In genomic region chr2:217713395-217714267, GRCh38 we compare ENCODE assay signal across 8 cellular contexts.
DNase-seq lines count a peak whose midpoint lies in the region; ATAC-seq and TF ChIP-seq lines count a peak whose summit lies in the region.

No MANE protein-coding gene starts in this region.

- DNase-seq in Karpas-422, result peak; percentile 86
- DNase-seq in RKO (ENCODE audit: low spot score), result peak; percentile 63
- DNase-seq in activated T-helper 1 cell treated with Interleukin-2 at 50 U/mL for 16 hours (ENCODE audit: low read depth), result peak; percentile 38
- DNase-seq in fibroblast of peridontal ligament (ENCODE audit: extremely low read depth), result peak; percentile 79
- DNase-seq in natural killer cell, result peak; percentile 60

- no peaks in the 10 kb centered on the region for H4K20me1 ChIP-seq in Karpas-422 (ENCODE audit: insufficient read depth, low read depth, low read length)

- H3K9me3 Mint-ChIP-seq in natural killer cell, result no peaks in the 10 kb centered on the region
- no peaks in the 10 kb centered on the region for H3K9me3 Mint-ChIP-seq in stimulated activated memory B cell treated with anti-CD40 and anti-IgM and Interleukin-4, amounts not matched to agents 10 μg/mL and 1 μg/mL and 100 μg/mL, for 72 hours

- TF ChIP-seq CTCF in GM12875 (IDR thresholded peaks at IDR 0.05; ENCODE audit: borderline replicate concordance, insufficient read depth, low read depth, low read length) (peak; percentile 97), natural killer cell (IDR thresholded peaks at IDR 0.05) (peak; percentile 92)

- peaks cover 9 to 11% of the 10 kb centered on the region in 2 donors for H3K27me3 Mint-ChIP-seq in natural killer cell (ENCODE audit: low read depth in 2 of 2)
- H3K27me3 Mint-ChIP-seq in stimulated activated memory B cell treated with anti-CD40 and anti-IgM and Interleukin-4, amounts not matched to agents 10 μg/mL and 1 μg/mL and 100 μg/mL, for 72 hours, result peaks cover 51% of the 10 kb centered on the region

- H3K4me3 ChIP-seq in GM12875 (ENCODE audit: low read depth, low read length) (no peak overlapping the region), Karpas-422 (ENCODE audit: low read length) (no peak overlapping the region)

- no peaks in the 10 kb centered on the region for H3K9me3 ChIP-seq in Karpas-422 (ENCODE audit: low read length)

- H3K4me1 Mint-ChIP-seq in natural killer cell, result peaks cover 0 to 5% of the 10 kb centered on the region in 2 donors
- H3K4me1 Mint-ChIP-seq in stimulated activated memory B cell treated with anti-CD40 and anti-IgM and Interleukin-4, amounts not matched to agents 10 μg/mL and 1 μg/mL and 100 μg/mL, for 72 hours, result no peaks in the 10 kb centered on the region

- no peak overlapping the region for H3K9ac ChIP-seq in Karpas-422 (ENCODE audit: low read length)

- H3K4me1 ChIP-seq in Karpas-422 (ENCODE audit: low read length), result no peaks in the 10 kb centered on the region

- intact Hi-C loops in natural killer cell (cut with micrococcal nuclease), result loop anchor here (1.0 to 5.0 kb wide), 4 partner anchors 63 to 1196 kb away; no protein-coding TSS in a partner anchor

- H3K36me3 Mint-ChIP-seq in natural killer cell, result no peaks in the 10 kb centered on the region
- H3K36me3 Mint-ChIP-seq in stimulated activated memory B cell treated with anti-CD40 and anti-IgM and Interleukin-4, amounts not matched to agents 10 μg/mL and 1 μg/mL and 100 μg/mL, for 72 hours, result no peaks in the 10 kb centered on the region

- H3K79me2 ChIP-seq in Karpas-422 (ENCODE audit: low read length), result no peaks in the 10 kb centered on the region

- H3K9me2 ChIP-seq in Karpas-422 (replicated peaks; ENCODE audit: insufficient read depth, low read length), result no peaks in the 10 kb centered on the region

- H3K27me3 ChIP-seq in Karpas-422 (ENCODE audit: low read length), result no peaks in the 10 kb centered on the region

- no peak overlapping the region for H3K27ac ChIP-seq in Karpas-422 (ENCODE audit: low read length)

- peak; percentile 75 to 95 (median 84) for ATAC-seq in natural killer cell
- peak; percentile 58 for ATAC-seq in stimulated activated memory B cell treated with anti-CD40 and anti-IgM and Interleukin-4, amounts not matched to agents 10 μg/mL and 1 μg/mL and 100 μg/mL, for 72 hours
- no peak for ATAC-seq in GM21423 (IDR thresholded peaks at IDR 0.05; ENCODE audit: unreplicated experiment)

- no peaks in the 10 kb centered on the region for H3K36me3 ChIP-seq in Karpas-422 (ENCODE audit: insufficient read depth, low read length)

- no peak overlapping the region for H3K4me2 ChIP-seq in Karpas-422 (ENCODE audit: low read depth, low read length, poor library complexity, severe bottlenecking)

- no peak overlapping the region for H3K4me3 Mint-ChIP-seq in natural killer cell
- H3K4me3 Mint-ChIP-seq in stimulated activated memory B cell treated with anti-CD40 and anti-IgM and Interleukin-4, amounts not matched to agents 10 μg/mL and 1 μg/mL and 100 μg/mL, for 72 hours, result no peak overlapping the region

- H2AFZ ChIP-seq in Karpas-422 (ENCODE audit: low read length), result no peak overlapping the region

- no peak overlapping the region for H3K27ac Mint-ChIP-seq in natural killer cell
- H3K27ac Mint-ChIP-seq in stimulated activated memory B cell treated with anti-CD40 and anti-IgM and Interleukin-4, amounts not matched to agents 10 μg/mL and 1 μg/mL and 100 μg/mL, for 72 hours, result no peak overlapping the region
